9 cellular contexts compared by ENCODE assay signal in the genomic region with DNA sequence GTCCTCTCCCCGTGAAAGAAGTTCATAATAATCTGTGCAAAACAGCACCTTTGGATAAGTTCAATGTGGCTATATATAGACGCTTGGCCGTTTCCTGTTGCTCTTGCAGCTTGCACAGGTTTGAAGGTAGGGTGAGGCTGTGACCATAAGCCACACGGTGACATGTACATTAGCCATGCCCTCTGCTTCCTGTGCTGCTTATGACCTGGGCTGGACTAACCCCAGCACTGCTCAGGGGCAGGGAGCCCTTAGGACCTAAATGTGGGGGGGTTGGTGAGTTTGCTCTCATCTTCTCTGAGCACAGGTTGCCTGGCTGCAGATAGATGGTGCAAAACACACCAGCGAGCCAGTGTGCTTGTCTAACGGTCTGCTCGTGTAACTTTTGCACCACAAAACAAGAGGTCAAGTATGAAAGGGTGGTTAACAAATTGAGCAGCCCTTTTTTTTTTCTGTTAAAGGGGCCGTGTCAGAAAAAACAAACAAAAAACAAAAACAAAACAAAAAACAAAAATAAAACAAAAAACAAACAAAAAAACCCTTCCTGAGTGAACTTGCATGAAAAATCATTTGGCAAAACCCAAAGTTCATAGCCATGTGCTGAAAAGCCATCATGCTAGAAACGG. TPM values are rescaled to one million over a fixed set of nuclear protein-coding genes. Genes with fewer than 3 reads are reported as not detected.
DNase-seq lines count a peak whose midpoint lies in the region; ATAC-seq and TF ChIP-seq lines count a peak whose summit lies in the region.
"Had no signal": no experiment of that assay in that cellular context is flagged by ENCODE, and none has a peak within 500 bp of the region (broad histone marks: within the 10 kb centered on the region; RNA-seq: fewer than 3 reads in every experiment).

No MANE protein-coding gene starts in this region.

- no peaks in the 10 kb centered on the region for H3K9me3 Mint-ChIP-seq in activated CD4-positive, alpha-beta T cell treated with anti-CD3 and anti-CD28 coated beads for 36 hours (ENCODE audit: low read depth)
- no peaks in the 10 kb centered on the region for H3K9me3 Mint-ChIP-seq in natural killer cell

- H3K27me3 Mint-ChIP-seq in activated CD4-positive, alpha-beta T cell treated with anti-CD3 and anti-CD28 coated beads for 36 hours = no peaks in the 10 kb centered on the region
- no peaks in the 10 kb centered on the region for H3K27me3 Mint-ChIP-seq in natural killer cell (ENCODE audit: low read depth in 2 of 2)

- no peak for TF ChIP-seq CTCF in natural killer cell (IDR thresholded peaks at IDR 0.05)

- H3K4me3 Mint-ChIP-seq in activated CD4-positive, alpha-beta T cell treated with anti-CD3 and anti-CD28 coated beads for 36 hours = peak overlapping the region; percentile 5
- H3K4me3 Mint-ChIP-seq in natural killer cell = peak overlapping the region; percentile 90

- intact Hi-C loops in activated CD4-positive, alpha-beta T cell treated with anti-CD3 and anti-CD28 coated beads for 36 hours (cut with DNase I, micrococcal nuclease) = loop anchor here (2.0 to 5.0 kb wide), 2 partner anchors 14 to 34 kb away; no protein-coding TSS in a partner anchor
- intact Hi-C loops in natural killer cell (cut with micrococcal nuclease) = loop anchor here (2.0 to 5.0 kb wide), 3 partner anchors 14 to 34 kb away; no protein-coding TSS in a partner anchor

- CTCF ChIA-PET in activated CD4-positive, alpha-beta T cell treated with anti-CD3 and anti-CD28 coated beads for 36 hours (lab: Charles Lee) = interaction anchor here (0.9 to 1.7 kb wide), 3 partner anchors 11 to 23 kb away, joined by 3 to 5 read pairs (median 3); no protein-coding TSS in a partner anchor

- peaks cover 99% of the 10 kb centered on the region for H3K4me1 Mint-ChIP-seq in activated CD4-positive, alpha-beta T cell treated with anti-CD3 and anti-CD28 coated beads for 36 hours
- H3K4me1 Mint-ChIP-seq in natural killer cell = peaks cover 97 to 100% of the 10 kb centered on the region in 2 donors

- peak; percentile 48 for DNase-seq in activated CD4-positive, alpha-beta T cell treated with anti-CD3 and anti-CD28 coated beads for 36 hours
- no peak for DNase-seq in activated CD4-positive, alpha-beta T cell treated with anti-CD3 and anti-CD28 coated beads, Interleukin-2, amount 50 U/mL, for 48 hours
- DNase-seq in NAMALWA (ENCODE audit: low spot score) = peak; percentile 49
- no peak for DNase-seq in natural killer cell
- DNase-seq in D341Med (ENCODE audit: low spot score) = no peak
- DNase-seq in SW 1271 (lab: John Stamatoyannopoulos, UW) = no peak
- DNase-seq in NCI-H2107 treated with DMSO at 0.1 percent for 48 hours (lab: John Stamatoyannopoulos, UW; ENCODE audit: unreplicated experiment) = no peak
- DNase-seq: KBM-7 had no signal

- peak; percentile 16 for ATAC-seq in activated CD4-positive, alpha-beta T cell treated with anti-CD3 and anti-CD28 coated beads for 36 hours
- peak; percentile 34 for ATAC-seq in GM21786 (IDR thresholded peaks at IDR 0.05; ENCODE audit: unreplicated experiment)
- ATAC-seq in natural killer cell = peak; percentile 67 to 74 (median 71)

- POLR2A ChIA-PET in activated CD4-positive, alpha-beta T cell treated with anti-CD3 and anti-CD28 coated beads for 36 hours (lab: Charles Lee) = no interaction called here

- H3K27ac Mint-ChIP-seq in activated CD4-positive, alpha-beta T cell treated with anti-CD3 and anti-CD28 coated beads for 36 hours = peak overlapping the region; percentile 65
- peak overlapping the region; percentile 86 to 94 for H3K27ac Mint-ChIP-seq in natural killer cell

- peaks cover 13% of the 10 kb centered on the region for H3K36me3 Mint-ChIP-seq in activated CD4-positive, alpha-beta T cell treated with anti-CD3 and anti-CD28 coated beads for 36 hours (ENCODE audit: low read depth)
- H3K36me3 Mint-ChIP-seq in natural killer cell = no peaks in the 10 kb centered on the region

RNA-seq across cellular contexts. Expression of gene FLI1, which starts 37.3 kb away (rescaled TPM):
- total RNA-seq in activated CD4-positive, alpha-beta T cell treated with anti-CD3 and anti-CD28 coated beads for 36 hours = 10 to 100 TPM; 40.4 to 57.0 TPM
- 100 to 1,000 TPM; 123 to 157 (median 148) TPM for total RNA-seq in natural killer cell

Comparison
In these comparisons a context has a peak if more than half of its experiments do, and no peak if none do; other contexts are left out.
1. DNase-seq: peak in activated CD4-positive, alpha-beta T cell treated with anti-CD3 and anti-CD28 coated beads for 36 hours (single experiment) and NAMALWA (single experiment); none in activated CD4-positive, alpha-beta T cell treated with anti-CD3 and anti-CD28 coated beads, Interleukin-2, amount 50 U/mL, for 48 hours (0 of 2), natural killer cell (single experiment), D341Med (single experiment), SW 1271 (0 of 2) and NCI-H2107 treated with DMSO at 0.1 percent for 48 hours (single experiment).
2. ATAC-seq: peak in every context shown above with its lines; median percentile 71 in natural killer cell; 34 in GM21786; 16 in activated CD4-positive, alpha-beta T cell treated with anti-CD3 and anti-CD28 coated beads for 36 hours.